In the genomic region with DNA sequence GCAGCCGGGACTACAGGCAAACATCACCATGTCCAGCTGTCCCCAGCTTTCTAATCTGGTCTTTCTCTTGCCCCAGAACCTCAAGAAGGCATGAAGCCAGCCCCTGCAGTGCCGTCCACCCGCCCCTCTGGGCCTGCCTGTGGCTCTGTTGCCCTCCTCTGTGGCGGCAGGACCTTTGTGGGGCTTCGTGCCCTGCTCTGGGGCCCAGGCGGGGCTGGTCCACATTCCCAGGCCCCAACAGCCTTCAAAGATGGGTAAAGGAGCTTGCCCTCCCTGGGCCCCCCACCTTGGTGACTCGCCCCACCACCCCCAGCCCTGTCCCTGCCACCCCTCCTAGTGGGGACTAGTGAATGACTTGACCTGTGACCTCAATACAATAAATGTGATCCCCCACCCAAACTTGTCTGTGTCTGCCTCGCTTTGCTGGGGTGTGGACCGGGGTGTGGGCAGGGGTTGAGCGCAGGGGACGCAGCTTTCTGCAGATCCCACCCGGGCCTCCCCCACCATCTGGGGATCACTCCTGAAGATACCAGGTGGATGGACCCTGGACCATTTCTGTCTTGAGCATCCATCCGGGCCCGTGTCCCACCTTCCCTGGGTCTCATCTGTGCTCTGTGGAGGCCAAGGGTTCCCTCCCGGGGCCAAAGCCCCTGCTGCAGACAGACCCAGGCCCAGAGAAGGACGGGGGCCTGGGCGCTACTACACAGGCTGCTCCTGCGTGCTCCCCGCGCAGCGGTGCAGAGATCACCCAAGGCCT, we compare ENCODE assay signal across 1 cellular context.
TF ChIP-seq lines count a peak whose summit lies in the region.

No MANE protein-coding gene starts in this region.

TF ChIP-seq in GM23338, 12 proteins besides CTCF, POLR2A, EP300 and RAD21 (continued from another document):
- TF ChIP-seq, protein P1, sequence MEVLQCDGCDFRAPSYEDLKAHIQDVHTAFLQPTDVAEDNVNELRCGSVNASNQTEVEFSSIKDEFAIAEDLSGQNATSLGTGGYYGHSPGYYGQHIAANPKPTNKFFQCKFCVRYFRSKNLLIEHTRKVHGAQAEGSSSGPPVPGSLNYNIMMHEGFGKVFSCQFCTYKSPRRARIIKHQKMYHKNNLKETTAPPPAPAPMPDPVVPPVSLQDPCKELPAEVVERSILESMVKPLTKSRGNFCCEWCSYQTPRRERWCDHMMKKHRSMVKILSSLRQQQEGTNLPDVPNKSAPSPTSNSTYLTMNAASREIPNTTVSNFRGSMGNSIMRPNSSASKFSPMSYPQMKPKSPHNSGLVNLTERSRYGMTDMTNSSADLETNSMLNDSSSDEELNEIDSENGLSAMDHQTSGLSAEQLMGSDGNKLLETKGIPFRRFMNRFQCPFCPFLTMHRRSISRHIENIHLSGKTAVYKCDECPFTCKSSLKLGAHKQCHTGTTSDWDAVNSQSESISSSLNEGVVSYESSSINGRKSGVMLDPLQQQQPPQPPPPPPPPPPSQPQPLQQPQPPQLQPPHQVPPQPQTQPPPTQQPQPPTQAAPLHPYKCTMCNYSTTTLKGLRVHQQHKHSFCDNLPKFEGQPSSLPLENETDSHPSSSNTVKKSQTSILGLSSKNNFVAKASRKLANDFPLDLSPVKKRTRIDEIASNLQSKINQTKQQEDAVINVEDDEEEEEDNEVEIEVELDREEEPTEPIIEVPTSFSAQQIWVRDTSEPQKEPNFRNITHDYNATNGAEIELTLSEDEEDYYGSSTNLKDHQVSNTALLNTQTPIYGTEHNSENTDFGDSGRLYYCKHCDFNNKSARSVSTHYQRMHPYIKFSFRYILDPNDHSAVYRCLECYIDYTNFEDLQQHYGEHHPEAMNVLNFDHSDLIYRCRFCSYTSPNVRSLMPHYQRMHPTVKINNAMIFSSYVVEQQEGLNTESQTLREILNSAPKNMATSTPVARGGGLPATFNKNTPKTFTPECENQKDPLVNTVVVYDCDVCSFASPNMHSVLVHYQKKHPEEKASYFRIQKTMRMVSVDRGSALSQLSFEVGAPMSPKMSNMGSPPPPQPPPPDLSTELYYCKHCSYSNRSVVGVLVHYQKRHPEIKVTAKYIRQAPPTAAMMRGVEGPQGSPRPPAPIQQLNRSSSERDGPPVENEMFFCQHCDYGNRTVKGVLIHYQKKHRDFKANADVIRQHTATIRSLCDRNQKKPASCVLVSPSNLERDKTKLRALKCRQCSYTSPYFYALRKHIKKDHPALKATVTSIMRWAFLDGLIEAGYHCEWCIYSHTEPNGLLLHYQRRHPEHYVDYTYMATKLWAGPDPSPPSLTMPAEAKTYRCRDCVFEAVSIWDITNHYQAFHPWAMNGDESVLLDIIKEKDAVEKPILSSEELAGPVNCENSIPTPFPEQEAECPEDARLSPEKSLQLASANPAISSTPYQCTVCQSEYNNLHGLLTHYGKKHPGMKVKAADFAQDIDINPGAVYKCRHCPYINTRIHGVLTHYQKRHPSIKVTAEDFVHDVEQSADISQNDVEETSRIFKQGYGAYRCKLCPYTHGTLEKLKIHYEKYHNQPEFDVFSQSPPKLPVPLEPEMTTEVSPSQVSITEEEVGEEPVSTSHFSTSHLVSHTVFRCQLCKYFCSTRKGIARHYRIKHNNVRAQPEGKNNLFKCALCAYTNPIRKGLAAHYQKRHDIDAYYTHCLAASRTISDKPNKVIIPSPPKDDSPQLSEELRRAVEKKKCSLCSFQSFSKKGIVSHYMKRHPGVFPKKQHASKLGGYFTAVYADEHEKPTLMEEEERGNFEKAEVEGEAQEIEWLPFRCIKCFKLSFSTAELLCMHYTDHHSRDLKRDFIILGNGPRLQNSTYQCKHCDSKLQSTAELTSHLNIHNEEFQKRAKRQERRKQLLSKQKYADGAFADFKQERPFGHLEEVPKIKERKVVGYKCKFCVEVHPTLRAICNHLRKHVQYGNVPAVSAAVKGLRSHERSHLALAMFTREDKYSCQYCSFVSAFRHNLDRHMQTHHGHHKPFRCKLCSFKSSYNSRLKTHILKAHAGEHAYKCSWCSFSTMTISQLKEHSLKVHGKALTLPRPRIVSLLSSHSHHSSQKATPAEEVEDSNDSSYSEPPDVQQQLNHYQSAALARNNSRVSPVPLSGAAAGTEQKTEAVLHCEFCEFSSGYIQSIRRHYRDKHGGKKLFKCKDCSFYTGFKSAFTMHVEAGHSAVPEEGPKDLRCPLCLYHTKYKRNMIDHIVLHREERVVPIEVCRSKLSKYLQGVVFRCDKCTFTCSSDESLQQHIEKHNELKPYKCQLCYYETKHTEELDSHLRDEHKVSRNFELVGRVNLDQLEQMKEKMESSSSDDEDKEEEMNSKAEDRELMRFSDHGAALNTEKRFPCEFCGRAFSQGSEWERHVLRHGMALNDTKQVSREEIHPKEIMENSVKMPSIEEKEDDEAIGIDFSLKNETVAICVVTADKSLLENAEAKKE (CRISPR knock-in tag; IDR thresholded peaks at IDR 0.05): no peak
- no peak for TF ChIP-seq ZNF114 (CRISPR knock-in tag; IDR thresholded peaks at IDR 0.05)
- TF ChIP-seq ZNF331 (CRISPR knock-in tag; IDR thresholded peaks at IDR 0.05; ENCODE audit: low read depth): no peak
- TF ChIP-seq EZH2phosphoT487 (IDR thresholded peaks at IDR 0.05; ENCODE audit: unreplicated experiment): no peak
- TF ChIP-seq EZH2 (IDR thresholded peaks at IDR 0.05; ENCODE audit: low read depth, unreplicated experiment): no peak
- TF ChIP-seq STAT1 (IDR thresholded peaks at IDR 0.05; ENCODE audit: unreplicated experiment): no peak
- TF ChIP-seq NANOG (IDR thresholded peaks at IDR 0.05; ENCODE audit: borderline replicate concordance): no peak
- TF ChIP-seq, protein P2, sequence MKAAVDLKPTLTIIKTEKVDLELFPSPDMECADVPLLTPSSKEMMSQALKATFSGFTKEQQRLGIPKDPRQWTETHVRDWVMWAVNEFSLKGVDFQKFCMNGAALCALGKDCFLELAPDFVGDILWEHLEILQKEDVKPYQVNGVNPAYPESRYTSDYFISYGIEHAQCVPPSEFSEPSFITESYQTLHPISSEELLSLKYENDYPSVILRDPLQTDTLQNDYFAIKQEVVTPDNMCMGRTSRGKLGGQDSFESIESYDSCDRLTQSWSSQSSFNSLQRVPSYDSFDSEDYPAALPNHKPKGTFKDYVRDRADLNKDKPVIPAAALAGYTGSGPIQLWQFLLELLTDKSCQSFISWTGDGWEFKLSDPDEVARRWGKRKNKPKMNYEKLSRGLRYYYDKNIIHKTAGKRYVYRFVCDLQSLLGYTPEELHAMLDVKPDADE (IDR thresholded peaks at IDR 0.05): no peak
- TF ChIP-seq, protein P3, sequence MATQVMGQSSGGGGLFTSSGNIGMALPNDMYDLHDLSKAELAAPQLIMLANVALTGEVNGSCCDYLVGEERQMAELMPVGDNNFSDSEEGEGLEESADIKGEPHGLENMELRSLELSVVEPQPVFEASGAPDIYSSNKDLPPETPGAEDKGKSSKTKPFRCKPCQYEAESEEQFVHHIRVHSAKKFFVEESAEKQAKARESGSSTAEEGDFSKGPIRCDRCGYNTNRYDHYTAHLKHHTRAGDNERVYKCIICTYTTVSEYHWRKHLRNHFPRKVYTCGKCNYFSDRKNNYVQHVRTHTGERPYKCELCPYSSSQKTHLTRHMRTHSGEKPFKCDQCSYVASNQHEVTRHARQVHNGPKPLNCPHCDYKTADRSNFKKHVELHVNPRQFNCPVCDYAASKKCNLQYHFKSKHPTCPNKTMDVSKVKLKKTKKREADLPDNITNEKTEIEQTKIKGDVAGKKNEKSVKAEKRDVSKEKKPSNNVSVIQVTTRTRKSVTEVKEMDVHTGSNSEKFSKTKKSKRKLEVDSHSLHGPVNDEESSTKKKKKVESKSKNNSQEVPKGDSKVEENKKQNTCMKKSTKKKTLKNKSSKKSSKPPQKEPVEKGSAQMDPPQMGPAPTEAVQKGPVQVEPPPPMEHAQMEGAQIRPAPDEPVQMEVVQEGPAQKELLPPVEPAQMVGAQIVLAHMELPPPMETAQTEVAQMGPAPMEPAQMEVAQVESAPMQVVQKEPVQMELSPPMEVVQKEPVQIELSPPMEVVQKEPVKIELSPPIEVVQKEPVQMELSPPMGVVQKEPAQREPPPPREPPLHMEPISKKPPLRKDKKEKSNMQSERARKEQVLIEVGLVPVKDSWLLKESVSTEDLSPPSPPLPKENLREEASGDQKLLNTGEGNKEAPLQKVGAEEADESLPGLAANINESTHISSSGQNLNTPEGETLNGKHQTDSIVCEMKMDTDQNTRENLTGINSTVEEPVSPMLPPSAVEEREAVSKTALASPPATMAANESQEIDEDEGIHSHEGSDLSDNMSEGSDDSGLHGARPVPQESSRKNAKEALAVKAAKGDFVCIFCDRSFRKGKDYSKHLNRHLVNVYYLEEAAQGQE (IDR thresholded peaks at IDR 0.05; ENCODE audit: unreplicated experiment): no peak
